18 cellular contexts compared by ENCODE assay signal in the genomic region with DNA sequence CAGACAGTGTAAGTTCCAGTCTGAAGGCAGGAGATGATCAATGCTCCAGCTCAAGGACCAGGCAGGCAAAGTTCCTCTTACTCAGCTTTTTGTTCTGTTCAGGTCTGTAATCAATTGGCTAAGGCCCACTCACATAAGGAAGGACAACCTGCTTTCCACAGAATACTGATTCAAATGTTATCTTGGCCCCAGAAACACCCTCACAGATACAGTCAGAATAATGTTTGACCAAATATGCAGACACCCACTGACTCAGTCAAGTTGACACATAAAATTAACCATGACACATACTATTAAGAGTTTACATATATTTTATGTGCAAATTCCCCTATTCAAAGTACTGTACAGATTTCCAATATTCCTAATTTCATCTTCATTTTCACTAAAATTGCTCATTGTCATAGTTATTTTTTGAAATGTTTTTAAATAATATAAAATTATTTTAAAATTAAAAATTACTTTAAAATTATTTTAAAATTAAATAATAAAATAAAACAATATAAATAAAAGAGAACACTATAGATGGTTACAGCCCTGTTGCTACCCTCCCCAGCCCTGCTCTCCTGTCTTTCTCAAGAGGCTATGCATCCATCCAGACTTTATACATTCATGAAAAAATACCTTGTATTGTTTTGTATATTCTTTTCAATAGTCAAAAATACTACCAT.
DNase-seq lines count a peak whose midpoint lies in the region; ATAC-seq and FAIRE-seq lines count a peak whose summit lies in the region.
"Had no signal": no experiment of that assay in that cellular context is flagged by ENCODE, and none has a peak within 500 bp of the region (broad histone marks: within the 10 kb centered on the region; RNA-seq: fewer than 3 reads in every experiment).

No MANE protein-coding gene starts in this region.

- peak; percentile 79 for FAIRE-seq in G401.6 (lab: Jason Lieb, UNC)
- peak; percentile 52 for FAIRE-seq in RCC 7860 (lab: Jason Lieb, UNC)
- FAIRE-seq in endometrium (lab: Jason Lieb, UNC), result peak; percentile 51
- FAIRE-seq: D721Med, GM12878 had no signal

- no peak for DNase-seq in RCC 7860 (ENCODE audit: low spot score)
- DNase-seq in kidney tubule cell (ENCODE audit: low spot score), result peak; percentile 67
- DNase-seq in amniotic stem cell (lab: John Stamatoyannopoulos, UW), result no peak
- DNase-seq in NCI-H1105 treated with DMSO at 0.1 percent for 48 hours (lab: John Stamatoyannopoulos, UW), result no peak
- DNase-seq: BE2C, EL, NCI-H1436, NCI-H1930, NCI-H2227 treated with DMSO at 0.1 percent for 48 hours, NCI-H510A had no signal

- no peak for ATAC-seq in GM18517 (IDR thresholded peaks at IDR 0.05; ENCODE audit: unreplicated experiment)
- ATAC-seq: GM12878, GM23338, Panc1, Right ventricle myocardium inferior had no signal
